In genomic region chr6:90338409-90338808, GRCh38 we compare ENCODE assay signal across 19 cellular contexts. TPM values are rescaled to one million over a fixed set of nuclear protein-coding genes. Genes with fewer than 3 reads are reported as not detected.
DNase-seq lines count a peak whose midpoint lies in the region; ATAC-seq, FAIRE-seq and TF ChIP-seq lines count a peak whose summit lies in the region.
"Had no signal": no experiment of that assay in that cellular context is flagged by ENCODE, and none has a peak within 500 bp of the region (broad histone marks: within the 10 kb centered on the region; RNA-seq: fewer than 3 reads in every experiment).

No MANE protein-coding gene starts in this region.

- H3F3A ChIP-seq in PC-3 (ENCODE audit: low read length, unreplicated experiment): no peaks in the 10 kb centered on the region

- H3K9me2 ChIP-seq in PC-3 (replicated peaks; ENCODE audit: low read length): no peaks in the 10 kb centered on the region

- no peak for ATAC-seq in PC-3
- no peak for ATAC-seq in GM21717 (IDR thresholded peaks at IDR 0.05; ENCODE audit: unreplicated experiment)

- dilution Hi-C loops in keratinocyte (cut with MboI; ENCODE audit: extremely low pct_ligation_motif_present, low sequenced_read_pairs): no loop called here

- no peaks in the 10 kb centered on the region for H3K9me3 ChIP-seq in PC-3 (ENCODE audit: low read length)
- no peaks in the 10 kb centered on the region for H3K9me3 ChIP-seq in keratinocyte (ENCODE audit: control insufficient read depth, low read depth, low read length)
- H3K9me3 ChIP-seq: Peyer's patch had no signal

- H3K27ac ChIP-seq in PC-3 (ENCODE audit: low read length) (no peak overlapping the region), keratinocyte (ENCODE audit: control insufficient read depth, insufficient read depth, low read length) (no peak overlapping the region)
- H3K27ac ChIP-seq: BLaER1 treated with 17β-estradiol and CSF1 and Interleukin-3, amounts not matched to agents 10 nM and 100 nM; Peyer's patch; SK-N-MC had no signal

- no peak overlapping the region for H3K4me2 ChIP-seq in PC-3 (ENCODE audit: low read length)
- H3K4me2 ChIP-seq in keratinocyte (ENCODE audit: control insufficient read depth, extremely low read depth, insufficient read depth, low read depth, low read length): no peak overlapping the region
- H3K4me2 ChIP-seq: BLaER1 treated with 17β-estradiol and CSF1 and Interleukin-3, amounts not matched to agents 10 nM and 100 nM had no signal

- BruUV-seq in PC-3 (replicated peaks; lab: Mats Ljungman, UMichigan): no TSS peak

- TF ChIP-seq CTCF in PC-3 (conservative IDR thresholded peaks at IDR 0.05; ENCODE audit: low read depth, low read length) (no peak), choroid plexus epithelial cell (conservative IDR thresholded peaks at IDR 0.05; ENCODE audit: low read depth, low read length) (no peak), keratinocyte (optimal IDR thresholded peaks at IDR 0.05 in 1 of 3, IDR thresholded peaks at IDR 0.05 in 1 of 3, conservative IDR thresholded peaks at IDR 0.05 in 1 of 3; ENCODE audit: extremely low read depth in 1 of 3, insufficient read depth in 2 of 3, low read length in 3 of 3) (no peak)

- H3K36me3 ChIP-seq in PC-3 (ENCODE audit: low read depth, low read length): no peaks in the 10 kb centered on the region
- no peaks in the 10 kb centered on the region for H3K36me3 ChIP-seq in keratinocyte (ENCODE audit: control insufficient read depth in 2 of 2, extremely low read depth in 1 of 2, insufficient read depth in 2 of 2, low read length in 2 of 2)
- H3K36me3 ChIP-seq: BLaER1 treated with 17β-estradiol and CSF1 and Interleukin-3, amounts not matched to agents 10 nM and 100 nM; Peyer's patch had no signal

- peak; percentile 83 for FAIRE-seq in keratinocyte (lab: Jason Lieb, UNC)
- FAIRE-seq: A204.1, H54 had no signal

- DNase-seq in EL: peak; percentile 36
- peak; percentile 6 for DNase-seq in PC-3
- peak; percentile 43 for DNase-seq in choroid plexus epithelial cell (ENCODE audit: low read depth)
- no peak for DNase-seq in keratinocyte (ENCODE audit: low read depth, low spot score)
- DNase-seq in C1 segment of cervical spinal cord (lab: John Stamatoyannopoulos, UW): no peak
- DNase-seq in stimulated activated CD8-positive, alpha-beta memory T cell treated with anti-CD3 and anti-CD28 coated beads, Interleukin-4, amount 100 ng/mL, for 48 hours: no peak
- DNase-seq in NCI-H1417 treated with DMSO at 0.1 percent for 48 hours (lab: John Stamatoyannopoulos, UW): no peak
- DNase-seq: MV-4-11, NCI-H1417, NCI-H2029 treated with DMSO at 0.1 percent for 48 hours, NCI-H510A, NCI-H82, Peyer's patch, Right ventricle myocardium superior had no signal

- H3K79me2 ChIP-seq in PC-3 (ENCODE audit: low read length): no peaks in the 10 kb centered on the region
- no peaks in the 10 kb centered on the region for H3K79me2 ChIP-seq in keratinocyte (ENCODE audit: control insufficient read depth, insufficient read depth, low read length)

- POLR2A ChIA-PET in PC-3 (lab: Charles Lee; ENCODE audit: unreplicated experiment): no interaction called here

- intact Hi-C loops in PC-3 (cut with micrococcal nuclease): no loop called here

- H4K20me1 ChIP-seq in PC-3 (ENCODE audit: low read length): no peaks in the 10 kb centered on the region
- H4K20me1 ChIP-seq in keratinocyte (ENCODE audit: control insufficient read depth, extremely low read depth, insufficient read depth, low read length): no peaks in the 10 kb centered on the region
- H4K20me1 ChIP-seq: BLaER1 treated with 17β-estradiol and CSF1 and Interleukin-3, amounts not matched to agents 10 nM and 100 nM had no signal

- H3K4me1 ChIP-seq in PC-3 (ENCODE audit: insufficient read depth, low read length) (no peaks in the 10 kb centered on the region), keratinocyte (ENCODE audit: control insufficient read depth, extremely low read depth, insufficient read depth, low read length) (no peaks in the 10 kb centered on the region)
- H3K4me1 ChIP-seq: BLaER1 treated with 17β-estradiol and CSF1 and Interleukin-3, amounts not matched to agents 10 nM and 100 nM; Peyer's patch had no signal

- no peak overlapping the region for H3K9ac ChIP-seq in PC-3 (ENCODE audit: low read length)
- no peak overlapping the region for H3K9ac ChIP-seq in keratinocyte (ENCODE audit: control insufficient read depth, extremely low read depth, insufficient read depth, low read length)
- H3K9ac ChIP-seq: BLaER1 treated with 17β-estradiol and CSF1 and Interleukin-3, amounts not matched to agents 10 nM and 100 nM had no signal

- CTCF ChIA-PET in PC-3 (lab: Charles Lee): no interaction called here

- H2AFZ ChIP-seq in PC-3 (ENCODE audit: low read length) (no peak overlapping the region), keratinocyte (ENCODE audit: control insufficient read depth, low read length) (no peak overlapping the region)

- H3K4me3 ChIP-seq in PC-3 (ENCODE audit: low read length) (no peak overlapping the region), choroid plexus epithelial cell (ENCODE audit: low read depth, low read length) (no peak overlapping the region), keratinocyte (ENCODE audit: control insufficient read depth in 2 of 3, extremely low read depth in 1 of 3, insufficient read depth in 2 of 3, low read depth in 1 of 3, low read length in 3 of 3) (no peak overlapping the region)
- H3K4me3 ChIP-seq: BLaER1 treated with 17β-estradiol and CSF1 and Interleukin-3, amounts not matched to agents 10 nM and 100 nM; Peyer's patch; SK-N-MC had no signal

- H3K9me1 ChIP-seq in keratinocyte (ENCODE audit: control insufficient read depth, extremely low read depth, insufficient read depth, low read length): no peaks in the 10 kb centered on the region

- no peaks in the 10 kb centered on the region for H3K27me3 ChIP-seq in PC-3 (ENCODE audit: low read length)
- H3K27me3 ChIP-seq in keratinocyte (ENCODE audit: control insufficient read depth, extremely low read depth, insufficient read depth, low read length): no peaks in the 10 kb centered on the region
- H3K27me3 ChIP-seq: BLaER1 treated with 17β-estradiol and CSF1 and Interleukin-3, amounts not matched to agents 10 nM and 100 nM; Peyer's patch had no signal

RNA-seq across cellular contexts. Expression of gene BACH2, which starts 41.8 kb away (rescaled TPM):
- 4.8 and 7.0 TPM in 2 replicates for total RNA-seq in PC-3 (2014; rRNA removed)
- polyA plus RNA-seq in keratinocyte: 0.50 to 0.76 TPM (median 0.62 TPM) in 3 replicates
- 0.39 TPM for polyA plus RNA-seq in keratinocyte (2011; ENCODE audit: low read depth)
- 0.45 and 0.48 TPM in 2 replicates for polyA plus RNA-seq in keratinocyte (2011; cell fraction: cytosol; rRNA removed)
- 1.4 and 1.6 TPM in 2 replicates for polyA plus RNA-seq in keratinocyte (2011; cell fraction: nucleus; rRNA removed)
- 0.58 and 0.76 TPM in 2 replicates for polyA plus RNA-seq in keratinocyte (2012; ENCODE audit: low replicate concordance)
- polyA minus RNA-seq in keratinocyte: 1.2 to 4.0 TPM (median 1.3 TPM) in 3 replicates
- 0.38 TPM for polyA minus RNA-seq in keratinocyte (2011; cell fraction: cytosol; rRNA and poly(A)+ RNA removed)
- polyA minus RNA-seq in keratinocyte (2011; cell fraction: nucleus; rRNA and poly(A)+ RNA removed): 2.3 and 3.2 TPM in 2 replicates

Comparison
In these comparisons a context has a peak if more than half of its experiments do, and no peak if none do; other contexts are left out.
1. DNase-seq: peak in EL (single experiment), PC-3 (single experiment) and choroid plexus epithelial cell (single experiment); none in keratinocyte (single experiment), C1 segment of cervical spinal cord (0 of 14), stimulated activated CD8-positive, alpha-beta memory T cell treated with anti-CD3 and anti-CD28 coated beads, Interleukin-4, amount 100 ng/mL, for 48 hours (single experiment) and NCI-H1417 treated with DMSO at 0.1 percent for 48 hours (single experiment).